ENCODE assay signal across 10 cellular contexts in the genomic region with DNA sequence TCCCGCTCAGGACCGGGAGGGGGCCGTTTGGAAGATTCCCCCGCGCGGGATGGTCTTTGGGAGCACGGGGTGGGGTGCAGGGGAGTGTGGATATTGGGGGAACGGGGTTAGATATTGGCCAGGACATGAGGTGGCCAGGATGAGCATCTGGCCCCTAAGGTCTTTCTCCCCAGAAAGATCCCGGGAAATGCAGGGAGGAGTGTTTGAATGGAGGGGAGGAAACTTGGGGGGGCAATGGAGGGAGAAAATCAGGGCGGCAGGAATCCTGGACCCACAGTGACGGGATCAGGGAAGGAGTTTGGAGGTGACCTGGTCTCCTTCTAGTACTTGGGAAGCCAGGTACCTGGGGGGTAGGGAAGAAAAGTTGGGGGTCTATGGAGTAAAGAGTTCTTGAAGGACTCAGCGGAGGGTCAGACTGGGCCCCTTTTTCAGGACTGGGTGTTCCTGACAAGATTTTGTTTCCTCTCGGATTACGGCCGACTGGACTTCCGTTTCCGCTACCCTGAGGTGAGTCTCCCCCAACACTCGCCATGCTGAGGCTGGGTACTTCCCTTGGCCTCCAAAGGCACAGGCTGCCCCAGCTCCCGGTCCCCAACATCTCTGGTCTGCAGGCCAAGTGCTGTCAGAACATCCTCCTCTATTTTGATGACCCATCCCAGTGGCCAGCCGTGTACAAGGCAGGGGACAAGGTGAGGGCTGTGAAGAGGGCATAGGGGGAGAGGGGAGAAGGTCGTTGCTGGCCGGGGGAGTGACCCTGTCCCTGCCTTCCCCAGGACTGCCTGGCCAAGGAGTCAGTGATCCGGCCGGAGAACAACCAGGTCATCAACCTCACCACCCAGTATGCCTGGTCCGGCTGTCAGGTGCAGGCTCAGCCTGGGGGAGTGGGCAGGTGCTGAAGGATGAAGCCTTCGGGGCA. TPM values are rescaled to one million over a fixed set of nuclear protein-coding genes. Genes with fewer than 3 reads are reported as not detected.
DNase-seq lines count a peak whose midpoint lies in the region; ATAC-seq, FAIRE-seq and TF ChIP-seq lines count a peak whose summit lies in the region.
"Had no signal": no experiment of that assay in that cellular context is flagged by ENCODE, and none has a peak within 500 bp of the region (broad histone marks: within the 10 kb centered on the region; RNA-seq: fewer than 3 reads in every experiment).

No MANE protein-coding gene starts in this region.

- no peak for TF ChIP-seq POLR2A in GM12892 (IDR thresholded peaks at IDR 0.05; ENCODE audit: low read depth, low read length)

- no peak for ATAC-seq in activated CD4-positive, alpha-beta T cell treated with anti-CD3 and anti-CD28 coated beads for 36 hours

- H3K36me3 ChIP-seq in SU-DHL-6 (ENCODE audit: low read length): no peaks in the 10 kb centered on the region
- no peaks in the 10 kb centered on the region for H3K36me3 ChIP-seq in skeletal muscle satellite cell (ENCODE audit: insufficient read depth, low read length)

- intact Hi-C loops in activated CD4-positive, alpha-beta T cell treated with anti-CD3 and anti-CD28 coated beads for 36 hours (cut with DNase I, micrococcal nuclease): loop anchor here in 1 of 2 experiments (1.0 kb wide), 1 partner anchor 12 kb away; the partner anchor contains the start of genes PAFAH1B3 and PRR19

- H3K9me3 Mint-ChIP-seq in activated CD4-positive, alpha-beta T cell treated with anti-CD3 and anti-CD28 coated beads for 36 hours (ENCODE audit: low read depth): no peaks in the 10 kb centered on the region
- H3K9me3 Mint-ChIP-seq in activated CD4-positive, alpha-beta T cell treated with anti-CD3 and anti-CD28 coated beads, Interleukin-2, amount 10 ng/mL, durations not matched to agents 7 days and 5 days: no peaks in the 10 kb centered on the region

- no peaks in the 10 kb centered on the region for H3K79me2 ChIP-seq in SU-DHL-6 (ENCODE audit: insufficient read depth, low read length)

- no peak overlapping the region for H3K27ac Mint-ChIP-seq in activated CD4-positive, alpha-beta T cell treated with anti-CD3 and anti-CD28 coated beads for 36 hours
- H3K27ac Mint-ChIP-seq in activated CD4-positive, alpha-beta T cell treated with anti-CD3 and anti-CD28 coated beads, Interleukin-2, amount 10 ng/mL, durations not matched to agents 7 days and 5 days: no peak overlapping the region

- peaks cover 30% of the 10 kb centered on the region for H3K27me3 Mint-ChIP-seq in activated CD4-positive, alpha-beta T cell treated with anti-CD3 and anti-CD28 coated beads for 36 hours
- H3K27me3 Mint-ChIP-seq in activated CD4-positive, alpha-beta T cell treated with anti-CD3 and anti-CD28 coated beads, Interleukin-2, amount 10 ng/mL, durations not matched to agents 7 days and 5 days: peaks cover 43% of the 10 kb centered on the region

- H3K27ac ChIP-seq in SU-DHL-6 (ENCODE audit: low read depth, low read length): no peak overlapping the region

- peak overlapping the region; percentile 35 for H3K4me3 Mint-ChIP-seq in activated CD4-positive, alpha-beta T cell treated with anti-CD3 and anti-CD28 coated beads for 36 hours
- H3K4me3 Mint-ChIP-seq in activated CD4-positive, alpha-beta T cell treated with anti-CD3 and anti-CD28 coated beads, Interleukin-2, amount 10 ng/mL, durations not matched to agents 7 days and 5 days: no peak overlapping the region

- H3K9me2 ChIP-seq in SU-DHL-6 (replicated peaks; ENCODE audit: insufficient read depth, low read length): no peaks in the 10 kb centered on the region

- POLR2A ChIA-PET in activated CD4-positive, alpha-beta T cell treated with anti-CD3 and anti-CD28 coated beads for 36 hours (lab: Charles Lee): interaction anchor here (0.5 kb wide), 1 partner anchor 100 kb away, joined by 3 read pairs; no protein-coding TSS in a partner anchor
- POLR2A ChIA-PET in activated CD4-positive, alpha-beta T cell treated with anti-CD3 and anti-CD28 coated beads, Interleukin-2, amount 10 ng/mL, durations not matched to agents 7 days and 5 days (lab: Charles Lee): interaction anchor here (0.6 kb wide), 1 partner anchor 9 kb away, joined by 3 read pairs; no protein-coding TSS in a partner anchor

- H3F3A ChIP-seq in SU-DHL-6 (ENCODE audit: insufficient read depth): no peaks in the 10 kb centered on the region

- H3K36me3 Mint-ChIP-seq in activated CD4-positive, alpha-beta T cell treated with anti-CD3 and anti-CD28 coated beads for 36 hours (ENCODE audit: low read depth): no peaks in the 10 kb centered on the region
- no peaks in the 10 kb centered on the region for H3K36me3 Mint-ChIP-seq in activated CD4-positive, alpha-beta T cell treated with anti-CD3 and anti-CD28 coated beads, Interleukin-2, amount 10 ng/mL, durations not matched to agents 7 days and 5 days (ENCODE audit: low read depth)

- H3K27me3 ChIP-seq in SU-DHL-6 (ENCODE audit: low read length) (no peaks in the 10 kb centered on the region), skeletal muscle satellite cell (ENCODE audit: control insufficient read depth, insufficient read depth, low read length) (peaks cover 43% of the 10 kb centered on the region)

- H3K9ac ChIP-seq in SU-DHL-6 (ENCODE audit: low read length) (peak overlapping the region; percentile 45; the same call in 1 of the 2 replicates), skeletal muscle satellite cell (ENCODE audit: low read depth, low read length) (no peak overlapping the region)

- FAIRE-seq in GM12892 (lab: Jason Lieb, UNC): no peak

- CTCF ChIA-PET in activated CD4-positive, alpha-beta T cell treated with anti-CD3 and anti-CD28 coated beads for 36 hours (lab: Charles Lee): no interaction called here
- CTCF ChIA-PET in activated CD4-positive, alpha-beta T cell treated with anti-CD3 and anti-CD28 coated beads, Interleukin-2, amount 10 ng/mL, durations not matched to agents 7 days and 5 days (lab: Charles Lee): no interaction called here

- peak overlapping the region; percentile 50 for H3K4me2 ChIP-seq in SU-DHL-6 (ENCODE audit: low read depth, low read length, poor library complexity, severe bottlenecking)
- peak overlapping the region; percentile 82 for H3K4me2 ChIP-seq in skeletal muscle satellite cell (ENCODE audit: low read length)

- H3K9me3 ChIP-seq in SU-DHL-6 (ENCODE audit: insufficient read depth, low read length) (no peaks in the 10 kb centered on the region), skeletal muscle satellite cell (replicated peaks; ENCODE audit: low read length) (no peaks in the 10 kb centered on the region)

- no peaks in the 10 kb centered on the region for H4K20me1 ChIP-seq in SU-DHL-6 (ENCODE audit: low read depth, low read length)

- no peak overlapping the region for H2AFZ ChIP-seq in SU-DHL-6 (ENCODE audit: low read depth, low read length, severe bottlenecking)

- peaks cover 19% of the 10 kb centered on the region for H3K4me1 ChIP-seq in skeletal muscle satellite cell (ENCODE audit: control insufficient read depth, insufficient read depth, low read length)

- no peak overlapping the region for H3K4me3 ChIP-seq in SU-DHL-6 (ENCODE audit: insufficient read depth, low read length, poor library complexity, severe bottlenecking)
- no peak overlapping the region for H3K4me3 ChIP-seq in epithelial cell of esophagus (ENCODE audit: low read length)
- no peak overlapping the region for H3K4me3 ChIP-seq in skeletal muscle satellite cell (ENCODE audit: low read length)

- DNase-seq in activated CD4-positive, alpha-beta T cell treated with anti-CD3 and anti-CD28 coated beads for 36 hours: no peak
- DNase-seq in activated CD4-positive, alpha-beta T cell treated with anti-CD3 and anti-CD28 coated beads, Interleukin-2, amount 10 ng/mL, durations not matched to agents 7 days and 5 days: no peak
- DNase-seq in epithelial cell of esophagus (ENCODE audit: low read depth) (no peak), middle frontal gyrus (ENCODE audit: extremely low spot score, low spot score) (no peak), GM12892 (ENCODE audit: insufficient read length) (no peak), A172 (ENCODE audit: low spot score) (no peak)

- TF ChIP-seq CTCF in SU-DHL-6 (IDR thresholded peaks at IDR 0.05; ENCODE audit: insufficient read depth, low read length, poor library complexity, severe bottlenecking) (no peak), epithelial cell of esophagus (IDR thresholded peaks at IDR 0.05; ENCODE audit: insufficient read depth, low read depth, low read length, missing control alignments) (peak; percentile 19)

- H3K4me1 Mint-ChIP-seq in activated CD4-positive, alpha-beta T cell treated with anti-CD3 and anti-CD28 coated beads for 36 hours: peaks cover 13% of the 10 kb centered on the region
- H3K4me1 Mint-ChIP-seq in activated CD4-positive, alpha-beta T cell treated with anti-CD3 and anti-CD28 coated beads, Interleukin-2, amount 10 ng/mL, durations not matched to agents 7 days and 5 days: peaks cover 25% of the 10 kb centered on the region

RNA-seq across cellular contexts. Expression of gene TMEM145, which starts 1.0 kb away (rescaled TPM):
- under 1 TPM; 0.53 to 0.69 TPM for total RNA-seq in activated CD4-positive, alpha-beta T cell treated with anti-CD3 and anti-CD28 coated beads for 36 hours
- not detected for total RNA-seq in activated CD4-positive, alpha-beta T cell treated with anti-CD3 and anti-CD28 coated beads, Interleukin-2, amount 10 ng/mL, durations not matched to agents 7 days and 5 days
- 2.0 TPM in 1 of 2 replicates, not detected in the other for total RNA-seq in skeletal muscle satellite cell (2012; rRNA removed)
- not detected for polyA plus RNA-seq in GM12892 (2012; ENCODE audit: missing spikeins)
- not detected in 2 replicates for total RNA-seq in A172 (2014; rRNA removed; shearing (Covaris generic))
- total RNA-seq: dermis blood vessel endothelial cell had no signal
- polyA plus RNA-seq: AG04450 had no signal

RNA-seq across cellular contexts. Expression of gene MEGF8, which starts 11.3 kb away (rescaled TPM):
- 1 to 10 TPM; 5.2 to 5.3 TPM for total RNA-seq in activated CD4-positive, alpha-beta T cell treated with anti-CD3 and anti-CD28 coated beads for 36 hours
- 1 to 10 TPM; 3.3 to 3.7 TPM for total RNA-seq in activated CD4-positive, alpha-beta T cell treated with anti-CD3 and anti-CD28 coated beads, Interleukin-2, amount 10 ng/mL, durations not matched to agents 7 days and 5 days
- 17.0 and 18.3 TPM in 2 replicates for total RNA-seq in skeletal muscle satellite cell (2012; rRNA removed)
- polyA plus RNA-seq in GM12892 (2012; ENCODE audit: missing spikeins): 3.0 TPM
- 11.3 and 11.4 TPM in 2 replicates for total RNA-seq in A172 (2014; rRNA removed; shearing (Covaris generic))

RNA-seq across cellular contexts. Expression of gene PAFAH1B3, which starts 11.7 kb away (rescaled TPM):
- 10 to 100 TPM; 43.4 to 53.9 TPM for total RNA-seq in activated CD4-positive, alpha-beta T cell treated with anti-CD3 and anti-CD28 coated beads for 36 hours
- 10 to 100 TPM; 43.5 to 46.6 TPM for total RNA-seq in activated CD4-positive, alpha-beta T cell treated with anti-CD3 and anti-CD28 coated beads, Interleukin-2, amount 10 ng/mL, durations not matched to agents 7 days and 5 days
- total RNA-seq in skeletal muscle satellite cell (2012; rRNA removed): 9.9 and 14.0 TPM in 2 replicates
- polyA plus RNA-seq in GM12892 (2012; ENCODE audit: missing spikeins): 26.5 TPM
- total RNA-seq in A172 (2014; rRNA removed; shearing (Covaris generic)): 144 and 170 TPM in 2 replicates

RNA-seq across cellular contexts. Expression of gene PRR19, which starts 12.2 kb away (rescaled TPM):
- total RNA-seq in activated CD4-positive, alpha-beta T cell treated with anti-CD3 and anti-CD28 coated beads for 36 hours: 1 to 10 TPM in 1 of 2 experiments, under 1 TPM in 1; 0.63 to 1.0 TPM
- total RNA-seq in activated CD4-positive, alpha-beta T cell treated with anti-CD3 and anti-CD28 coated beads, Interleukin-2, amount 10 ng/mL, durations not matched to agents 7 days and 5 days: under 1 TPM; 0.54 to 0.62 TPM
- total RNA-seq in skeletal muscle satellite cell (2012; rRNA removed): 0.66 and 1.3 TPM in 2 replicates
- polyA plus RNA-seq in GM12892 (2012; ENCODE audit: missing spikeins): not detected
- 2.2 and 3.7 TPM in 2 replicates for total RNA-seq in A172 (2014; rRNA removed; shearing (Covaris generic))

RNA-seq across cellular contexts. Expression of gene CIC, which starts 45.0 kb away (rescaled TPM):
- total RNA-seq in activated CD4-positive, alpha-beta T cell treated with anti-CD3 and anti-CD28 coated beads for 36 hours: 10 to 100 TPM; 62.8 to 66.3 TPM
- 10 to 100 TPM; 69.3 to 81.0 TPM for total RNA-seq in activated CD4-positive, alpha-beta T cell treated with anti-CD3 and anti-CD28 coated beads, Interleukin-2, amount 10 ng/mL, durations not matched to agents 7 days and 5 days
- total RNA-seq in skeletal muscle satellite cell (2012; rRNA removed): 18.8 and 21.8 TPM in 2 replicates
- 6.1 TPM for polyA plus RNA-seq in GM12892 (2012; ENCODE audit: missing spikeins)
- total RNA-seq in A172 (2014; rRNA removed; shearing (Covaris generic)): 25.3 and 48.5 TPM in 2 replicates
